ENCODE assay signal across 9 cellular contexts in the genomic region with DNA sequence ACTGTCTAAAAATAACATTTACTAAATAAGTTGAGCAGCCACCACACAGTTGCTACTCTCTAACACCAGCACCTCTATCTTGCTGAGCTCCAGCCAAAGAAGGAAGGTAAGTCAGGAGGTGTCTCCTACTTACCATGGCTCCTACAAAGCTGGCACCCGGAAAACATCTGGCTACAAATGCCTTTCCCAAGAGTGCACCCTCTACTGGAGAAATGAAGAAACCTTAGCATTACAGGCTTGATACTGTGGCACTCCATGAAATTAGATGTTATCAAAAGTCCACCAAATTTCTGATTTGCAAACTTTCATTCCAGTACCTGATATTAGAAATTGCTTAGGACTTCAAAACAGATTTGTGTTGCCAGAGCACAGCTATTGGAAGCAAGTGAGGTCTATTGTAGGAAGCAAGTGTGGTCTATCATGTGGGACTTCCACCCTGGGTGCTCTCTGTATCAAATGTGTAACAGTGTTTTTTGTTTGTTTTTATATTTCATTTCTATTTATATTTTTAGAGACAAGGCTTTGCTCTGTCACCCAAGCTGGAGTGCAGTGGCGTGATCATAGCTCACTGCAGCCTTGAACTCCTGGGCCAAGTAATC. TPM values are rescaled to one million over a fixed set of nuclear protein-coding genes. Genes with fewer than 3 reads are reported as not detected.
DNase-seq lines count a peak whose midpoint lies in the region; ATAC-seq, FAIRE-seq and TF ChIP-seq lines count a peak whose summit lies in the region.
"Had no signal": no experiment of that assay in that cellular context is flagged by ENCODE, and none has a peak within 500 bp of the region (broad histone marks: within the 10 kb centered on the region; RNA-seq: fewer than 3 reads in every experiment).

No MANE protein-coding gene starts in this region.

- TF ChIP-seq EP300 in K562 (IDR thresholded peaks at IDR 0.05; ENCODE audit: low read length): no peak

- H3K27me3 ChIP-seq in DND-41 (ENCODE audit: insufficient read depth, low read length, poor library complexity) (no peaks in the 10 kb centered on the region), K562 (ENCODE audit: control insufficient read depth in 2 of 2, insufficient read depth in 2 of 2, low read length in 2 of 2) (no peaks in the 10 kb centered on the region)

- H3K4me1 ChIP-seq in DND-41 (ENCODE audit: insufficient read depth, low read length) (no peaks in the 10 kb centered on the region), K562 (replicated peaks in 1 of 2; ENCODE audit: control insufficient read depth in 2 of 2, insufficient read depth in 2 of 2, low read length in 2 of 2) (no peaks in the 10 kb centered on the region), mucosa of descending colon (ENCODE audit: low read depth) (no peaks in the 10 kb centered on the region)

- in situ Hi-C loops in K562 (cut with MboI): no loop called here

- TF ChIP-seq POLR2A in K562 (conservative IDR thresholded peaks at IDR 0.05): no peak

- H3K27ac ChIP-seq in DND-41 (ENCODE audit: low read length) (no peak overlapping the region), K562 (ENCODE audit: extremely low read depth, low read depth, low read length) (no peak overlapping the region)
- H3K27ac ChIP-seq: prostate gland had no signal

- no TSS peak for BruUV-seq in K562 (replicated peaks; lab: Mats Ljungman, UMichigan)

- CTCF ChIA-PET in K562 (lab: Yijun Ruan, JAX; ENCODE audit: low intra/inter-chr PET ratio): no interaction called here

- H3K4me3 ChIP-seq in DND-41 (ENCODE audit: low read depth in 1 of 2, low read length in 2 of 2): no peak overlapping the region
- H3K4me3 ChIP-seq in K562: no peak overlapping the region
- H3K4me3 ChIP-seq in mucosa of descending colon: no peak overlapping the region
- H3K4me3 ChIP-seq: prostate gland had no signal

- POLR2A ChIA-PET in K562 (lab: Yijun Ruan, JAX): no interaction called here

- TF ChIP-seq CTCF in DND-41 (IDR thresholded peaks at IDR 0.05; ENCODE audit: borderline replicate concordance, extremely low read depth, low read length, poor library complexity, severe bottlenecking): peak; percentile 64
- peak; percentile 35 to 53 (median 47); a peak in 5 of 6 replicates for TF ChIP-seq CTCF in K562 (IDR thresholded peaks at IDR 0.05 in 2 of 3, conservative IDR thresholded peaks at IDR 0.05 in 1 of 3; ENCODE audit: insufficient read depth in 2 of 3, low read depth in 1 of 3, low read length in 3 of 3)
- TF ChIP-seq CTCF in mucosa of descending colon (IDR thresholded peaks at IDR 0.05): peak; percentile 53

- H2AFZ ChIP-seq in DND-41 (ENCODE audit: low read depth, low read length) (peak overlapping the region; percentile 55; the same call in 1 of the 2 replicates), K562 (ENCODE audit: low read depth, low read length) (peak overlapping the region; percentile 86)

- ATAC-seq in DND-41 (ENCODE audit: insufficient read depth, low read depth) (no peak), HG03066 (IDR thresholded peaks at IDR 0.05; ENCODE audit: low read depth, unreplicated experiment) (peak; percentile 55), K562 (peak; percentile 73), mucosa of descending colon (peak; percentile 85), GM21360 (IDR thresholded peaks at IDR 0.05; ENCODE audit: unreplicated experiment) (no peak)

- DNase-seq in DND-41 (no peak), K562 (ENCODE audit: extremely low read depth in 1 of 4, low spot score in 3 of 4) (peak; percentile 16 to 29 (median 19)), mucosa of descending colon (peak in 1 of 3 donors; percentile 49), GDM1 (lab: John Stamatoyannopoulos, UW) (no peak), putamen (ENCODE audit: low spot score) (no peak), NCI-H774 (lab: John Stamatoyannopoulos, UW) (no peak)

- H3K4me2 ChIP-seq in DND-41 (ENCODE audit: insufficient read depth, low read length) (no peak overlapping the region), K562 (ENCODE audit: insufficient read depth, low read length) (no peak overlapping the region; the same call in 1 of the 2 replicates)

- H3K36me3 ChIP-seq in DND-41 (ENCODE audit: insufficient read depth, low read length): no peaks in the 10 kb centered on the region
- H3K36me3 ChIP-seq in K562 (ENCODE audit: control insufficient read depth, insufficient read depth, low read length): no peaks in the 10 kb centered on the region
- H3K36me3 ChIP-seq in mucosa of descending colon (ENCODE audit: low read depth): no peaks in the 10 kb centered on the region
- H3K36me3 ChIP-seq: prostate gland had no signal

- intact Hi-C loops in K562 (cut with micrococcal nuclease): loop anchor here (10.0 kb wide), 1 partner anchor 55 kb away; no protein-coding TSS in a partner anchor
- intact Hi-C loops in mucosa of descending colon (cut with DNase I, micrococcal nuclease): no loop called here

- H3K79me2 ChIP-seq in DND-41 (ENCODE audit: insufficient read depth, low read length): no peaks in the 10 kb centered on the region
- H3K79me2 ChIP-seq in K562 (ENCODE audit: control insufficient read depth, insufficient read depth, low read length): no peaks in the 10 kb centered on the region

- peak; percentile 62 for FAIRE-seq in K562 (lab: Jason Lieb, UNC)

- peak in 1 of 2 experiments; percentile 39; a peak in 3 of 4 replicates for TF ChIP-seq RAD21 in K562 (CRISPR knock-in tag; conservative IDR thresholded peaks at IDR 0.05 in 1 of 2, IDR thresholded peaks at IDR 0.05 in 1 of 2)

- H3K9ac ChIP-seq in DND-41 (ENCODE audit: low read depth, low read length) (no peak overlapping the region), K562 (ENCODE audit: insufficient read depth in 1 of 2, low read depth in 2 of 2, low read length in 2 of 2) (no peak overlapping the region)

- 12% methylated on average over 2 of the region's 2 CpGs for WGBS in K562 (ENCODE audit: insufficient coverage, low coverage, missing lambda C conversion rate)

- H4K20me1 ChIP-seq in DND-41 (ENCODE audit: insufficient read depth, low read length): no peaks in the 10 kb centered on the region
- no peaks in the 10 kb centered on the region for H4K20me1 ChIP-seq in K562 (replicated peaks; ENCODE audit: control insufficient read depth, insufficient read depth, low read length)

- H3K9me1 ChIP-seq in K562 (ENCODE audit: control insufficient read depth, insufficient read depth, low read length): no peaks in the 10 kb centered on the region

- H3K9me3 ChIP-seq in DND-41 (ENCODE audit: insufficient read depth, low read length, severe bottlenecking): no peaks in the 10 kb centered on the region
- H3K9me3 ChIP-seq in K562 (replicated peaks; ENCODE audit: control insufficient read depth, insufficient read depth, low read depth, low read length): no peaks in the 10 kb centered on the region
- no peaks in the 10 kb centered on the region for H3K9me3 ChIP-seq in mucosa of descending colon
- H3K9me3 ChIP-seq: prostate gland had no signal

TF ChIP-seq in K562, 482 proteins besides CTCF, POLR2A, EP300 and RAD21 (continues in another document):
- TF ChIP-seq ZNF780A (CRISPR knock-in tag; IDR thresholded peaks at IDR 0.05): no peak

RNA-seq across cellular contexts. Expression of a gene that starts 25.7 kb away (rescaled TPM):
- 3.3 and 9.3 TPM in 2 replicates for total RNA-seq in K562 (2011; cell fraction: chromatin; rRNA removed; ENCODE audit: low replicate concordance)
- 3.6 and 4.0 TPM in 2 replicates for total RNA-seq in K562 (2011; cell fraction: nucleolus; rRNA removed)
- 8.3 and 10.5 TPM in 2 replicates for total RNA-seq in K562 (2011; cell fraction: nucleoplasm; rRNA removed)
- total RNA-seq in K562 (2014; rRNA removed): 12.4 and 16.4 TPM in 2 replicates
- total RNA-seq in K562 (2014; rRNA removed; fragmentation: Illumina TruSeq; extraction: Trizol): 26.5 and 27.2 TPM in 2 replicates
- 19.0 and 22.2 TPM in 2 replicates for total RNA-seq in K562 (2015; rRNA removed; fragmentation: Illumina TruSeq; extraction: Trizol)
- 14.8 and 20.1 TPM in 2 replicates for total RNA-seq in K562 (2021)
- 49.3 and 51.1 TPM in 2 replicates for polyA plus RNA-seq in K562 (2011; rRNA removed)
- polyA plus RNA-seq in K562 (2011; cell fraction: cytosol; rRNA removed): 15.3 and 17.2 TPM in 2 replicates
- polyA plus RNA-seq in K562 (2011; cell fraction: nucleus; rRNA removed): 2.8 and 6.1 TPM in 2 replicates
- 17.4 and 25.5 TPM in 2 replicates for polyA plus RNA-seq in K562 (2012)
- polyA plus RNA-seq in K562 (2014; fragmentation: Illumina TruSeq; extraction: Trizol): 23.1 and 28.1 TPM in 2 replicates
- 1 to 10 TPM; 3.8 to 7.0 TPM for polyA plus RNA-seq in K562 (2014; fragmentation: Nextera tagmentation; extraction: Ambion mirVana)
- polyA plus RNA-seq in K562 (2014; rRNA removed): 12.9 and 17.3 TPM in 2 replicates
- 24.4 and 47.3 TPM in 2 replicates for polyA minus RNA-seq in K562 (2011; rRNA and poly(A)+ RNA removed)
- 11.2 and 16.2 TPM in 2 replicates for polyA minus RNA-seq in K562 (2011; cell fraction: cytosol; rRNA and poly(A)+ RNA removed)
- 3.2 and 8.6 TPM in 2 replicates for polyA minus RNA-seq in K562 (2011; cell fraction: nucleus; rRNA and poly(A)+ RNA removed)
- total RNA-seq in mucosa of descending colon: 10 to 100 TPM; 55.6 to 86.2 (median 80.8) TPM

RNA-seq across cellular contexts. Expression of a gene that starts 39.1 kb away (rescaled TPM):
- 0.12 and 0.67 TPM in 2 replicates for total RNA-seq in K562 (2011; cell fraction: chromatin; rRNA removed; ENCODE audit: low replicate concordance)
- not detected in 2 replicates for total RNA-seq in K562 (2011; cell fraction: nucleolus; rRNA removed)
- 0.07 TPM in 1 of 2 replicates, not detected in the other for total RNA-seq in K562 (2011; cell fraction: nucleoplasm; rRNA removed)
- total RNA-seq in K562 (2014; rRNA removed): 0.04 and 0.05 TPM in 2 replicates
- total RNA-seq in K562 (2014; rRNA removed; fragmentation: Illumina TruSeq; extraction: Trizol): 0.18 and 0.26 TPM in 2 replicates
- total RNA-seq in K562 (2015; rRNA removed; fragmentation: Illumina TruSeq; extraction: Trizol): 0.11 TPM in 2 replicates
- 0.11 and 0.42 TPM in 2 replicates for total RNA-seq in K562 (2021)
- 0.07 and 0.71 TPM in 2 replicates for polyA plus RNA-seq in K562 (2011; rRNA removed)
- polyA plus RNA-seq in K562 (2011; cell fraction: cytosol; rRNA removed): 0.06 and 0.27 TPM in 2 replicates
- 0.15 and 0.43 TPM in 2 replicates for polyA plus RNA-seq in K562 (2011; cell fraction: nucleus; rRNA removed)
- polyA plus RNA-seq in K562 (2012): 0.62 and 0.65 TPM in 2 replicates
- polyA plus RNA-seq in K562 (2014; fragmentation: Illumina TruSeq; extraction: Trizol): 0.06 and 0.10 TPM in 2 replicates
- under 1 TPM; 0.01 to 0.07 TPM for polyA plus RNA-seq in K562 (2014; fragmentation: Nextera tagmentation; extraction: Ambion mirVana)
- polyA plus RNA-seq in K562 (2014; rRNA removed): 0.04 and 0.07 TPM in 2 replicates
- polyA minus RNA-seq in K562 (2011; rRNA and poly(A)+ RNA removed): 0.54 and 1.2 TPM in 2 replicates
- 0.10 TPM in 1 of 2 replicates, not detected in the other for polyA minus RNA-seq in K562 (2011; cell fraction: cytosol; rRNA and poly(A)+ RNA removed)
- 0.22 TPM in 1 of 2 replicates, not detected in the other for polyA minus RNA-seq in K562 (2011; cell fraction: nucleus; rRNA and poly(A)+ RNA removed)
- 10 to 100 TPM; 16.4 to 38.1 (median 28.1) TPM for total RNA-seq in mucosa of descending colon

Comparison
In these comparisons a context has a peak if more than half of its experiments do, and no peak if none do; other contexts are left out.
1. ATAC-seq: peak in HG03066 (single experiment), K562 (single experiment) and mucosa of descending colon (single experiment); none in DND-41 (single experiment) and GM21360 (single experiment).
2. DNase-seq: peak in K562 (4 of 4); none in DND-41 (single experiment), GDM1 (single experiment), putamen (single experiment) and NCI-H774 (single experiment).
3. RNA of a gene that starts 39.1 kb away (total RNA-seq): 16.4 to 38.1 TPM in mucosa of descending colon; 0.04 to 0.67 TPM in K562; every median in the first group is over 10 times any median in the second.
4. Peak in every context shown above with its lines, with median percentiles within 50 percentile points of each other: CTCF ChIP-seq.